8 cellular contexts compared by ENCODE assay signal in genomic region chr17:4944554-4945175, GRCh38. TPM values are rescaled to one million over a fixed set of nuclear protein-coding genes. Genes with fewer than 3 reads are reported as not detected.
DNase-seq lines count a peak whose midpoint lies in the region; ATAC-seq and TF ChIP-seq lines count a peak whose summit lies in the region.

No MANE protein-coding gene starts in this region.

- TF ChIP-seq POLR2A in HCT116 (IDR thresholded peaks at IDR 0.05; ENCODE audit: borderline replicate concordance, extremely low read depth, insufficient read depth, insufficient read length) = no peak

- peaks cover 9 to 25% of the 10 kb centered on the region in 2 experiments; a peak in 2 of 4 replicates for H3K36me3 ChIP-seq in HCT116 (ENCODE audit: control insufficient read depth in 1 of 2, insufficient read depth in 2 of 2, low read length in 2 of 2)

- BruUV-seq in HCT116 (replicated peaks; lab: Mats Ljungman, UMichigan) = no TSS peak

- peaks cover 82% of the 10 kb centered on the region for H3K36me3 Mint-ChIP-seq in activated CD4-positive, alpha-beta memory T cell treated with anti-CD3 and anti-CD28 coated beads, Interleukin-2, amount 10 ng/mL, durations not matched to agents 7 days and 5 days (ENCODE audit: low read depth)

- no peaks in the 10 kb centered on the region for H3K9me3 Mint-ChIP-seq in activated CD4-positive, alpha-beta memory T cell treated with anti-CD3 and anti-CD28 coated beads, Interleukin-2, amount 10 ng/mL, durations not matched to agents 7 days and 5 days

- H3K4me1 Mint-ChIP-seq in activated CD4-positive, alpha-beta memory T cell treated with anti-CD3 and anti-CD28 coated beads, Interleukin-2, amount 10 ng/mL, durations not matched to agents 7 days and 5 days = peaks cover 48% of the 10 kb centered on the region

- H3K27ac Mint-ChIP-seq in activated CD4-positive, alpha-beta memory T cell treated with anti-CD3 and anti-CD28 coated beads, Interleukin-2, amount 10 ng/mL, durations not matched to agents 7 days and 5 days = peak overlapping the region; percentile 100

- H3K9me3 ChIP-seq in HCT116 (ENCODE audit: control insufficient read depth in 1 of 2, insufficient read depth in 1 of 2, low read depth in 1 of 2, low read length in 2 of 2) = no peaks in the 10 kb centered on the region

- peak overlapping the region; percentile 96 for H3K4me3 Mint-ChIP-seq in activated CD4-positive, alpha-beta memory T cell treated with anti-CD3 and anti-CD28 coated beads, Interleukin-2, amount 10 ng/mL, durations not matched to agents 7 days and 5 days

- H3K27me3 Mint-ChIP-seq in activated CD4-positive, alpha-beta memory T cell treated with anti-CD3 and anti-CD28 coated beads, Interleukin-2, amount 10 ng/mL, durations not matched to agents 7 days and 5 days = no peaks in the 10 kb centered on the region

- no peak overlapping the region for H2AFZ ChIP-seq in HCT116 (ENCODE audit: low read depth, low read length, poor library complexity, severe bottlenecking)

- H3K27ac ChIP-seq in HCT116 (ENCODE audit: low read depth, low read length) = peak overlapping the region; percentile 65

- TF ChIP-seq CTCF in HCT116 (IDR thresholded peaks at IDR 0.05 in 2 of 3, conservative IDR thresholded peaks at IDR 0.05 in 1 of 3; ENCODE audit: borderline replicate concordance in 1 of 3, insufficient read depth in 1 of 3, low read depth in 2 of 3, low read length in 2 of 3) = no peak
- TF ChIP-seq CTCF in foreskin fibroblast (IDR thresholded peaks at IDR 0.05; ENCODE audit: low read depth, low read length) = no peak

- H3K9ac ChIP-seq in HCT116 (ENCODE audit: low read length) = peak overlapping the region; percentile 97

- no peaks in the 10 kb centered on the region for H3K9me2 ChIP-seq in HCT116 (ENCODE audit: insufficient read depth)

- ATAC-seq in HCT116 (no peak), GM19455 (IDR thresholded peaks at IDR 0.05; ENCODE audit: unreplicated experiment) (no peak), GM21360 (IDR thresholded peaks at IDR 0.05; ENCODE audit: unreplicated experiment) (no peak)

- CTCF ChIA-PET in HCT116 (lab: Charles Lee) = no interaction called here
- CTCF ChIA-PET in activated CD4-positive, alpha-beta memory T cell treated with anti-CD3 and anti-CD28 coated beads, Interleukin-2, amount 10 ng/mL, durations not matched to agents 7 days and 5 days (lab: Charles Lee) = interaction anchor here (1.2 kb wide), 1 partner anchor 23 kb away, joined by 3 read pairs; the partner anchor contains the start of gene SPAG7

- peaks cover 12% of the 10 kb centered on the region; the same call in 1 of the 2 replicates for H4K20me1 ChIP-seq in HCT116 (ENCODE audit: insufficient read depth)

- intact Hi-C loops in HCT116 (cut with micrococcal nuclease) = loop anchor here (1.0 to 5.0 kb wide), 2 partner anchors 43 to 118 kb away; partner anchors contain the start of gene CAMTA2

- RAD21 ChIA-PET in HCT116 (lab: Charles Lee; ENCODE audit: low non-redundant PET in 1 of 2, low total read pairs in 2 of 2, uncharacterized antibody in 2 of 2, unreplicated experiment in 2 of 2) = no interaction called here

- POLR2A ChIA-PET in HCT116 (lab: Charles Lee) = interaction anchor here (0.5 to 4.7 kb wide), 3 partner anchors 20 to 261 kb away, joined by 3 to 45 read pairs (median 3); partner anchors contain the start of gene SPAG7
- POLR2A ChIA-PET in activated CD4-positive, alpha-beta memory T cell treated with anti-CD3 and anti-CD28 coated beads, Interleukin-2, amount 10 ng/mL, durations not matched to agents 7 days and 5 days (lab: Charles Lee) = interaction anchor here (1.7 to 20.7 kb wide), 7 partner anchors 9 to 230 kb away, joined by 7 to 711 read pairs (median 43); partner anchors contain the start of genes C17orf107, CAMTA2, ENO3 and INCA1

- peak overlapping the region; percentile 96 to 97; a peak in 3 of 4 replicates for H3K4me3 ChIP-seq in HCT116 (replicated peaks in 1 of 2; ENCODE audit: low read depth in 1 of 2, low read length in 2 of 2)
- peak overlapping the region; percentile 20 to 94 for H3K4me3 ChIP-seq in foreskin fibroblast (ENCODE audit: low read depth in 1 of 2, low read length in 2 of 2)

- H3K4me1 ChIP-seq in HCT116 (ENCODE audit: control insufficient read depth in 1 of 2, insufficient read depth in 2 of 2, low read length in 2 of 2) = peaks cover 28 to 57% of the 10 kb centered on the region in 2 experiments

- H3K27me3 ChIP-seq in HCT116 (ENCODE audit: insufficient read depth, low read length) = no peaks in the 10 kb centered on the region

- DNase-seq in HCT116 (ENCODE audit: low read depth, low spot score) (no peak), foreskin fibroblast (no peak), SK-N-DZ (ENCODE audit: low spot score) (no peak), NCI-H2196 treated with DMSO at 0.1 percent for 48 hours (lab: John Stamatoyannopoulos, UW; ENCODE audit: unreplicated experiment) (no peak)
- peak; percentile 45 for DNase-seq in activated CD4-positive, alpha-beta memory T cell treated with anti-CD3 and anti-CD28 coated beads, Interleukin-2, amount 10 ng/mL, durations not matched to agents 7 days and 5 days
- DNase-seq in stimulated activated CD8-positive, alpha-beta memory T cell treated with anti-CD3 and anti-CD28 coated beads, Interleukin-4, amount 100 ng/mL, for 48 hours = peak; percentile 65

- peak overlapping the region; percentile 100 for H3K4me2 ChIP-seq in HCT116 (ENCODE audit: low read length)

- TF ChIP-seq RAD21 in HCT116 (IDR thresholded peaks at IDR 0.05; ENCODE audit: low read depth) = no peak

- peaks cover 82% of the 10 kb centered on the region for H3K79me2 ChIP-seq in HCT116 (ENCODE audit: insufficient read depth, low read length)

TF ChIP-seq in HCT116, 20 proteins besides CTCF, POLR2A, EP300 and RAD21:
- TF ChIP-seq SIN3A (IDR thresholded peaks at IDR 0.05; ENCODE audit: low read depth) (peak; percentile 21), SRF (IDR thresholded peaks at IDR 0.05; ENCODE audit: low read depth) (no peak)

RNA-seq across cellular contexts. Expression of gene PFN1, which starts 3.7 kb away (rescaled TPM):
- 1,213 TPM for total RNA-seq in HCT116 (2021; ENCODE audit: unreplicated experiment)
- 1,800 and 2,181 TPM in 2 replicates for polyA plus RNA-seq in HCT116 (2012)
- total RNA-seq in activated CD4-positive, alpha-beta memory T cell treated with anti-CD3 and anti-CD28 coated beads, Interleukin-2, amount 10 ng/mL, durations not matched to agents 7 days and 5 days = 1,000 to 10,000 TPM; 2,149 to 2,220 TPM
- 531 and 837 TPM in 2 replicates for polyA plus RNA-seq in SK-N-DZ (2014; cell fraction: cytosol; rRNA removed)
- polyA plus RNA-seq in SK-N-DZ (2014; cell fraction: nucleus; rRNA removed) = 483 and 613 TPM in 2 replicates

RNA-seq across cellular contexts. Expression of gene RNF167, which starts 4.6 kb away (rescaled TPM):
- 105 TPM for total RNA-seq in HCT116 (2021; ENCODE audit: unreplicated experiment)
- 98.7 and 129 TPM in 2 replicates for polyA plus RNA-seq in HCT116 (2012)
- 100 to 1,000 TPM; 249 to 261 TPM for total RNA-seq in activated CD4-positive, alpha-beta memory T cell treated with anti-CD3 and anti-CD28 coated beads, Interleukin-2, amount 10 ng/mL, durations not matched to agents 7 days and 5 days
- 66.0 and 77.3 TPM in 2 replicates for polyA plus RNA-seq in SK-N-DZ (2014; cell fraction: cytosol; rRNA removed)
- 84.6 and 104 TPM in 2 replicates for polyA plus RNA-seq in SK-N-DZ (2014; cell fraction: nucleus; rRNA removed)

RNA-seq across cellular contexts. Expression of gene SLC25A11, which starts 4.8 kb away (rescaled TPM):
- total RNA-seq in HCT116 (2021; ENCODE audit: unreplicated experiment) = 75.1 TPM
- 78.4 and 79.1 TPM in 2 replicates for polyA plus RNA-seq in HCT116 (2012)
- total RNA-seq in activated CD4-positive, alpha-beta memory T cell treated with anti-CD3 and anti-CD28 coated beads, Interleukin-2, amount 10 ng/mL, durations not matched to agents 7 days and 5 days = 10 to 100 TPM; 62.8 to 71.0 TPM
- polyA plus RNA-seq in SK-N-DZ (2014; cell fraction: cytosol; rRNA removed) = 118 and 132 TPM in 2 replicates
- polyA plus RNA-seq in SK-N-DZ (2014; cell fraction: nucleus; rRNA removed) = 65.5 and 71.8 TPM in 2 replicates

RNA-seq across cellular contexts. Expression of gene ENO3, which starts 6.3 kb away (rescaled TPM):
- total RNA-seq in HCT116 (2021; ENCODE audit: unreplicated experiment) = 24.6 TPM
- polyA plus RNA-seq in HCT116 (2012) = 23.5 and 26.1 TPM in 2 replicates
- 10 to 100 TPM; 26.8 to 33.0 TPM for total RNA-seq in activated CD4-positive, alpha-beta memory T cell treated with anti-CD3 and anti-CD28 coated beads, Interleukin-2, amount 10 ng/mL, durations not matched to agents 7 days and 5 days
- polyA plus RNA-seq in SK-N-DZ (2014; cell fraction: cytosol; rRNA removed) = 91.6 and 92.7 TPM in 2 replicates
- 116 and 223 TPM in 2 replicates for polyA plus RNA-seq in SK-N-DZ (2014; cell fraction: nucleus; rRNA removed)

RNA-seq across cellular contexts. Expression of gene GP1BA, which starts 12.6 kb away (rescaled TPM):
- not detected for total RNA-seq in HCT116 (2021; ENCODE audit: unreplicated experiment)
- polyA plus RNA-seq in HCT116 (2012) = 2.5 TPM in 2 replicates
- total RNA-seq in activated CD4-positive, alpha-beta memory T cell treated with anti-CD3 and anti-CD28 coated beads, Interleukin-2, amount 10 ng/mL, durations not matched to agents 7 days and 5 days = not detected
- not detected in 2 replicates for polyA plus RNA-seq in SK-N-DZ (2014; cell fraction: cytosol; rRNA removed)
- not detected in 2 replicates for polyA plus RNA-seq in SK-N-DZ (2014; cell fraction: nucleus; rRNA removed)

Comparison
In these comparisons a context has a peak if more than half of its experiments do, and no peak if none do; other contexts are left out.
1. DNase-seq: peak in activated CD4-positive, alpha-beta memory T cell treated with anti-CD3 and anti-CD28 coated beads, Interleukin-2, amount 10 ng/mL, durations not matched to agents 7 days and 5 days (single experiment) and stimulated activated CD8-positive, alpha-beta memory T cell treated with anti-CD3 and anti-CD28 coated beads, Interleukin-4, amount 100 ng/mL, for 48 hours (single experiment); none in HCT116 (single experiment), foreskin fibroblast (0 of 2), SK-N-DZ (single experiment) and NCI-H2196 treated with DMSO at 0.1 percent for 48 hours (single experiment).